In genomic region chr15:92932946-92933649, GRCh38 we compare ENCODE assay signal across 1 cellular context.
TF ChIP-seq lines count a peak whose summit lies in the region.

No MANE protein-coding gene starts in this region.

TF ChIP-seq in HepG2, 621 proteins besides CTCF, POLR2A, EP300 and RAD21:
- TF ChIP-seq TEF (CRISPR knock-in tag; IDR thresholded peaks at IDR 0.05) (0 out of 2 replicates have a peak, but pooled peaks have one; percentile 22), ZBTB38 (CRISPR knock-in tag; IDR thresholded peaks at IDR 0.05) (0 out of 2 replicates have a peak, but pooled peaks have one; percentile 24), MEF2D (CRISPR knock-in tag; IDR thresholded peaks at IDR 0.05) (0 out of 2 replicates have a peak, but pooled peaks have one; percentile 11), ZMYM4 (CRISPR knock-in tag; IDR thresholded peaks at IDR 0.05) (peak; percentile 9; the same call in 1 of the 2 replicates), RBM22 (optimal IDR thresholded peaks at IDR 0.05; ENCODE audit: low read length) (peak; percentile 7), ATF1 (CRISPR knock-in tag; IDR thresholded peaks at IDR 0.05) (no peak), ZGPAT (CRISPR knock-in tag; IDR thresholded peaks at IDR 0.05) (0 out of 2 replicates have a peak, but pooled peaks have one; percentile 12), NCOR1 (IDR thresholded peaks at IDR 0.05; ENCODE audit: borderline replicate concordance, low read length) (peak; percentile 36; the same call in 1 of the 2 replicates), ZNF800 (CRISPR knock-in tag; IDR thresholded peaks at IDR 0.05) (no peak), TRAFD1 (CRISPR knock-in tag; IDR thresholded peaks at IDR 0.05; ENCODE audit: borderline replicate concordance) (no peak), MAFF (IDR thresholded peaks at IDR 0.05; ENCODE audit: low read depth, low read length) (0 out of 2 replicates have a peak, but pooled peaks have one; percentile 14), ZBTB33 (CRISPR knock-in tag; IDR thresholded peaks at IDR 0.05) (peak; percentile 42; the same call in 1 of the 2 replicates), SMYD3 (CRISPR knock-in tag; IDR thresholded peaks at IDR 0.05) (no peak), FOXJ3 (CRISPR knock-in tag; IDR thresholded peaks at IDR 0.05; ENCODE audit: borderline replicate concordance) (no peak), HNF4A (CRISPR knock-in tag; IDR thresholded peaks at IDR 0.05) (peak; percentile 28; the same call in 1 of the 2 replicates), ZNF816 (CRISPR knock-in tag; IDR thresholded peaks at IDR 0.05; ENCODE audit: borderline replicate concordance) (peak; percentile 35; the same call in 1 of the 2 replicates), CEBPB (IDR thresholded peaks at IDR 0.05; ENCODE audit: borderline replicate concordance, low read depth, low read length) (peak; percentile 19; the same call in 1 of the 2 replicates), ZNF354B (CRISPR knock-in tag; IDR thresholded peaks at IDR 0.05) (no peak), RXRB (CRISPR knock-in tag; IDR thresholded peaks at IDR 0.05; ENCODE audit: borderline replicate concordance) (0 out of 2 replicates have a peak, but pooled peaks have one; percentile 20), PHF8 (CRISPR knock-in tag; IDR thresholded peaks at IDR 0.05) (no peak), ZNF17 (CRISPR knock-in tag; IDR thresholded peaks at IDR 0.05) (no peak), AHDC1 (CRISPR knock-in tag; IDR thresholded peaks at IDR 0.05; ENCODE audit: borderline replicate concordance) (0 out of 2 replicates have a peak, but pooled peaks have one; percentile 15), RARA (CRISPR knock-in tag; IDR thresholded peaks at IDR 0.05) (peak; percentile 52; the same call in 1 of the 2 replicates), PAXIP1 (CRISPR knock-in tag; conservative IDR thresholded peaks at IDR 0.05) (peak; percentile 62), MAFK (conservative IDR thresholded peaks at IDR 0.05 in 1 of 2, IDR thresholded peaks at IDR 0.05 in 1 of 2; ENCODE audit: low read length in 2 of 2) (peak; percentile 17 to 47; a peak in 1 of 4 replicates), ZNF362 (CRISPR knock-in tag; IDR thresholded peaks at IDR 0.05; ENCODE audit: borderline replicate concordance) (0 out of 2 replicates have a peak, but pooled peaks have one; percentile 54), CEBPG (CRISPR knock-in tag; IDR thresholded peaks at IDR 0.05) (0 out of 2 replicates have a peak, but pooled peaks have one; percentile 8), SRSF4 (IDR thresholded peaks at IDR 0.05; ENCODE audit: low read depth, low read length, poor library complexity, severe bottlenecking) (no peak)
